ENCODE assay signal across 26 cellular contexts in the genomic region with DNA sequence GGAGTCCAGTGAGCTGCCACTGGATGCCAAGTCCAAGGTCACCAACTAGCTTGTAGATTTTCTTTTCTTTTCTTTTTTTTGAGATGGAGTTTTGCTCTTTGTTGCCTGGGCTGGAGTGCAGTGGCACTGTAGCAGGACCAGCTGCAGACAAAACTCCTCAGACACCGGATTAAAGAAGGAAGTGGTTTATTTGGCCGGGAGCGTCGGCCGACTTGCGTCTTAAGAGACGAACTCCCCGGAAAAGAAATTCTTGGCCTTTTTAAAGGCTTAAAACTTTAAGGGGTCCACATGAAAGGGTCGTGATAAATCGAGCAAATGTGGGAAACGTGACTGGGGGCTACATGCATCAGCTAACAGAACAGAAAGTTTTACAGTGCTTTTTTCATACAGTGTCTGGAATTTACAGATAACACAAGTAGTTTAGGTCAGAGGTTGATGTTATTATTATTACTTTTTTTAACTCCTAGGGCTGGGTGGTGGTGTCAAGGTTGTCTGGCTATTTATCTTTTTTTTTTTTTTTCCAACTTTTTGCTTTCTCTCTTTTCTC. TPM values are rescaled to one million over a fixed set of nuclear protein-coding genes. Genes with fewer than 3 reads are reported as not detected.
"Had no signal": no experiment of that assay in that cellular context is flagged by ENCODE, and none has a peak within 500 bp of the region (broad histone marks: within the 10 kb centered on the region; RNA-seq: fewer than 3 reads in every experiment).

No MANE protein-coding gene starts in this region.

- ATAC-seq: activated CD4-positive, alpha-beta T cell treated with anti-CD3 and anti-CD28 coated beads for 36 hours; activated CD8-positive, alpha-beta T cell treated with anti-CD3 and anti-CD28 coated beads, Interleukin-2, amount 10 ng/mL, durations not matched to agents 7 days and 5 days; body of pancreas; gastroesophageal sphincter; heart right ventricle; psoas muscle; right cardiac atrium; stimulated activated naive CD8-positive, alpha-beta T cell treated with anti-CD3 and anti-CD28 coated beads, Interleukin-15, Interleukin-2, amounts not matched to agents 100 U/mL and 50 U/mL, for 24 hours; WTC11 had no signal

- H3K4me3 Mint-ChIP-seq: activated CD4-positive, alpha-beta T cell treated with anti-CD3 and anti-CD28 coated beads for 36 hours; activated CD8-positive, alpha-beta T cell treated with anti-CD3 and anti-CD28 coated beads, Interleukin-2, amount 10 ng/mL, durations not matched to agents 7 days and 5 days; WTC11 had no signal

- DNase-seq: activated CD4-positive, alpha-beta T cell treated with anti-CD3 and anti-CD28 coated beads for 36 hours; activated CD8-positive, alpha-beta memory T cell treated with anti-CD3 and anti-CD28 coated beads, Interleukin-2, amount 50 U/mL, for 4 hours; activated CD8-positive, alpha-beta T cell treated with anti-CD3 and anti-CD28 coated beads, Interleukin-2, amount 10 ng/mL, durations not matched to agents 7 days and 5 days; activated naive CD4-positive, alpha-beta T cell; body of pancreas; dermis blood vessel endothelial cell; effector memory CD4-positive, alpha-beta T cell; heart right ventricle; kidney glomerular epithelial cell; left ventricle myocardium inferior; mammary epithelial cell; psoas muscle; right cardiac atrium; stimulated activated CD4-positive, alpha-beta T cell treated with anti-CD3 and anti-CD28 coated beads, Interleukin-2, amount 100 ng/mL, for 24 hours; stimulated activated naive CD8-positive, alpha-beta T cell treated with anti-CD3 and anti-CD28 coated beads, Interleukin-15, Interleukin-2, amounts not matched to agents 100 U/mL and 50 U/mL, for 24 hours; substantia nigra; tibial artery had no signal

- H3K36me3 Mint-ChIP-seq: WTC11 had no signal

- H3K27ac Mint-ChIP-seq: activated CD4-positive, alpha-beta T cell treated with anti-CD3 and anti-CD28 coated beads for 36 hours; activated CD8-positive, alpha-beta T cell treated with anti-CD3 and anti-CD28 coated beads, Interleukin-2, amount 10 ng/mL, durations not matched to agents 7 days and 5 days; WTC11 had no signal

- H3K9me3 Mint-ChIP-seq: WTC11 had no signal

- H3K4me3 ChIP-seq: body of pancreas, esophagus muscularis mucosa, gastroesophageal sphincter, heart right ventricle, left ventricle myocardium inferior, psoas muscle, tibial artery had no signal

RNA-seq across cellular contexts. Expression of gene CFAP126, which starts 36.4 kb away (rescaled TPM):
- total RNA-seq: activated CD4-positive, alpha-beta T cell treated with anti-CD3 and anti-CD28 coated beads for 36 hours; activated CD8-positive, alpha-beta T cell treated with anti-CD3 and anti-CD28 coated beads, Interleukin-2, amount 10 ng/mL, durations not matched to agents 7 days and 5 days; body of pancreas; cardiac septum; dermis blood vessel endothelial cell; endothelial cell of umbilical vein; esophagus muscularis mucosa; gastroesophageal sphincter; heart right ventricle; left ventricle myocardium inferior; mammary epithelial cell; mononuclear cell; osteocyte; psoas muscle; right cardiac atrium; skeletal muscle tissue; T-helper 1 cell treated with Interleukin-12 subunit alpha and Interleukin-12 subunit beta and Interleukin-4 antibody, amounts not matched to agents 30 ng/mL and 1 ng/mL, for 36 hours; WTC11 had no signal
- polyA plus RNA-seq: endothelial cell of umbilical vein, heart right ventricle, mammary epithelial cell, right cardiac atrium had no signal
